In genomic region chr22:44092636-44093220, GRCh38 we compare ENCODE assay signal across 18 cellular contexts.
"Had no signal": no experiment of that assay in that cellular context is flagged by ENCODE, and none has a peak within 500 bp of the region (broad histone marks: within the 10 kb centered on the region; RNA-seq: fewer than 3 reads in every experiment).

No MANE protein-coding gene starts in this region.

- H3K27ac ChIP-seq: coronary artery, left ventricle myocardium inferior, lower lobe of right lung, neutrophil, parathyroid adenoma, testis, tibial artery had no signal

- ATAC-seq: effector memory CD8-positive, alpha-beta T cell; left cardiac atrium; lower lobe of right lung; natural killer cell; sciatic nerve; stimulated activated memory B cell treated with anti-CD40 and anti-IgM and Interleukin-4, amounts not matched to agents 10 μg/mL and 1 μg/mL and 100 μg/mL, for 72 hours; stimulated activated naive CD8-positive, alpha-beta T cell treated with anti-CD3 and anti-CD28 coated beads, Interleukin-15, Interleukin-2, amounts not matched to agents 100 U/mL and 50 U/mL, for 24 hours had no signal

- H2AFZ ChIP-seq: parathyroid adenoma had no signal

- DNase-seq: dermis blood vessel endothelial cell; effector memory CD8-positive, alpha-beta T cell; left cardiac atrium; left ventricle myocardium inferior; lower lobe of right lung; natural killer cell; stimulated activated CD4-positive, alpha-beta T cell treated with anti-CD3 and anti-CD28 coated beads, Interleukin-2, amount 100 ng/mL, for 24 hours; stimulated activated CD4-positive, alpha-beta T cell treated with anti-CD3 and anti-CD28 coated beads, Interleukin-4, amount 100 ng/mL, for 4 hours; stimulated activated naive CD8-positive, alpha-beta T cell treated with anti-CD3 and anti-CD28 coated beads, Interleukin-15, Interleukin-2, amounts not matched to agents 100 U/mL and 50 U/mL, for 24 hours; substantia nigra; testis; tibial artery had no signal

- H3K9me3 ChIP-seq: left ventricle myocardium inferior, lower lobe of right lung, neutrophil, testis, tibial artery had no signal

- H3K4me1 ChIP-seq: parathyroid adenoma, testis had no signal

- H3K36me3 ChIP-seq: neutrophil had no signal

- H3K9ac ChIP-seq: parathyroid adenoma had no signal

- FAIRE-seq: frontal cortex had no signal

- H3K79me2 ChIP-seq: parathyroid adenoma had no signal

- H3K27me3 ChIP-seq: neutrophil, testis, tibial artery had no signal

- H3K4me3 ChIP-seq: coronary artery, left ventricle myocardium inferior, lower lobe of right lung, testis, tibial artery had no signal
